ENCODE assay signal across 8 cellular contexts in genomic region chr19:52343548-52343947, GRCh38. TPM values are rescaled to one million over a fixed set of nuclear protein-coding genes. Genes with fewer than 3 reads are reported as not detected.
DNase-seq lines count a peak whose midpoint lies in the region; ATAC-seq and TF ChIP-seq lines count a peak whose summit lies in the region.

No MANE protein-coding gene starts in this region.

- H3K36me3 Mint-ChIP-seq in glutamatergic neuron (ENCODE audit: unreplicated experiment) = peaks cover 15% of the 10 kb centered on the region

- peak; percentile 7 for DNase-seq in NCI-H2227 (lab: John Stamatoyannopoulos, UW; ENCODE audit: unreplicated experiment)
- no peak for DNase-seq in NCI-H2227 treated with DMSO at 0.1 percent for 48 hours (lab: John Stamatoyannopoulos, UW)
- DNase-seq in NCI-H82 (lab: John Stamatoyannopoulos, UW) = peak; percentile 84
- DNase-seq in activated T-helper 1 cell treated with Interleukin-2 at 50 U/mL for 16 hours (ENCODE audit: low read depth) = peak; percentile 24
- DNase-seq in glutamatergic neuron = peak; percentile 66
- peak; percentile 79 for DNase-seq in retina
- DNase-seq in GM19240 (ENCODE audit: insufficient read length, low spot score) = no peak

- peaks cover 2% of the 10 kb centered on the region for H3K27me3 Mint-ChIP-seq in glutamatergic neuron (ENCODE audit: unreplicated experiment)

- peaks cover 7% of the 10 kb centered on the region for H3K9me3 Mint-ChIP-seq in glutamatergic neuron (ENCODE audit: unreplicated experiment)

- H3K4me3 Mint-ChIP-seq in glutamatergic neuron (ENCODE audit: unreplicated experiment) = no peak overlapping the region

- peak; percentile 69 for TF ChIP-seq CTCF in glutamatergic neuron (IDR thresholded peaks at IDR 0.05; ENCODE audit: partially characterized antibody, unreplicated experiment)

- ATAC-seq in GM21619 (IDR thresholded peaks at IDR 0.05; ENCODE audit: unreplicated experiment) = no peak

- H3K27ac Mint-ChIP-seq in glutamatergic neuron (ENCODE audit: unreplicated experiment) = no peak overlapping the region

- H3K4me1 Mint-ChIP-seq in glutamatergic neuron (ENCODE audit: low read depth, unreplicated experiment) = no peaks in the 10 kb centered on the region

RNA-seq across cellular contexts. Expression of gene ZNF610, which starts 7.5 kb away (rescaled TPM):
- total RNA-seq in glutamatergic neuron (ENCODE audit: unreplicated experiment) = 11.6 TPM

RNA-seq across cellular contexts. Expression of gene ZNF880, which starts 26.2 kb away (rescaled TPM):
- total RNA-seq in glutamatergic neuron (ENCODE audit: unreplicated experiment) = 24.5 TPM

RNA-seq across cellular contexts. Expression of gene ZNF480, which starts 46.6 kb away (rescaled TPM):
- total RNA-seq in glutamatergic neuron (ENCODE audit: unreplicated experiment) = 21.8 TPM

RNA-seq across cellular contexts. Expression of gene ZNF528, which starts 54.1 kb away (rescaled TPM):
- 48.7 TPM for total RNA-seq in glutamatergic neuron (ENCODE audit: unreplicated experiment)

Comparison
In these comparisons a context has a peak if more than half of its experiments do, and no peak if none do; other contexts are left out.
1. DNase-seq: peak in NCI-H2227 (single experiment), NCI-H82 (single experiment), activated T-helper 1 cell treated with Interleukin-2 at 50 U/mL for 16 hours (single experiment), glutamatergic neuron (single experiment) and retina (single experiment); none in NCI-H2227 treated with DMSO at 0.1 percent for 48 hours (single experiment) and GM19240 (single experiment).